In genomic region chr2:201127128-201127521, GRCh38 we compare ENCODE assay signal across 9 cellular contexts. TPM values are rescaled to one million over a fixed set of nuclear protein-coding genes. Genes with fewer than 3 reads are reported as not detected.
DNase-seq lines count a peak whose midpoint lies in the region; ATAC-seq and TF ChIP-seq lines count a peak whose summit lies in the region.
"Had no signal": no experiment of that assay in that cellular context is flagged by ENCODE, and none has a peak within 500 bp of the region (broad histone marks: within the 10 kb centered on the region; RNA-seq: fewer than 3 reads in every experiment).

No MANE protein-coding gene starts in this region.

- ATAC-seq in activated CD8-positive, alpha-beta T cell treated with anti-CD3 and anti-CD28 coated beads for 36 hours, result no peak
- ATAC-seq in GM19035 (IDR thresholded peaks at IDR 0.05; ENCODE audit: unreplicated experiment), result no peak

- H3K4me1 ChIP-seq in GM23248 (ENCODE audit: insufficient read depth) (peaks cover 98% of the 10 kb centered on the region), right atrium auricular region (peaks cover 4 to 100% of the 10 kb centered on the region in 2 donors), smooth muscle cell (ENCODE audit: low read depth) (peaks cover 24% of the 10 kb centered on the region)

- DNase-seq in GM23248, result no peak
- DNase-seq in activated CD8-positive, alpha-beta T cell treated with anti-CD3 and anti-CD28 coated beads for 36 hours, result no peak
- no peak for DNase-seq in right atrium auricular region (ENCODE audit: low spot score)
- no peak for DNase-seq in smooth muscle cell (lab: John Stamatoyannopoulos, UW; ENCODE audit: unreplicated experiment)
- DNase-seq in GM19240 (ENCODE audit: insufficient read length, low spot score), result no peak
- DNase-seq in UCSD-AML1 (lab: John Stamatoyannopoulos, UW; ENCODE audit: unreplicated experiment), result no peak
- no peak for DNase-seq in stimulated activated CD4-positive, alpha-beta T cell treated with anti-CD3 and anti-CD28 coated beads, Interleukin-4, amount 100 ng/mL, for 1 hour
- DNase-seq: T-helper 9 cell had no signal

- POLR2A ChIA-PET in activated CD8-positive, alpha-beta T cell treated with anti-CD3 and anti-CD28 coated beads for 36 hours (lab: Charles Lee), result interaction anchor here (0.7 to 2.6 kb wide), 11 partner anchors 16 to 263 kb away, joined by 3 to 14 read pairs (median 4); partner anchors contain the start of genes CASP10, CASP8 and CLK1

- H2AFZ ChIP-seq in GM23248 (no peak overlapping the region), smooth muscle cell (ENCODE audit: low read depth) (no peak overlapping the region)

- no peak for TF ChIP-seq CTCF in activated CD8-positive, alpha-beta T cell treated with anti-CD3 and anti-CD28 coated beads for 36 hours (IDR thresholded peaks at IDR 0.05)
- TF ChIP-seq CTCF in right atrium auricular region (IDR thresholded peaks at IDR 0.05) (no peak), smooth muscle cell (IDR thresholded peaks at IDR 0.05; ENCODE audit: borderline replicate concordance, insufficient read depth, poor library complexity, severe bottlenecking) (no peak)

- H3F3A ChIP-seq in GM23248 (ENCODE audit: insufficient read depth) (peaks cover 86% of the 10 kb centered on the region), smooth muscle cell (ENCODE audit: low read depth) (peaks cover 14% of the 10 kb centered on the region)

- H3K4me2 ChIP-seq in GM23248 (ENCODE audit: unreplicated experiment) (peak overlapping the region; percentile 78), smooth muscle cell (peak overlapping the region; percentile 69)

- CTCF ChIA-PET in activated CD8-positive, alpha-beta T cell treated with anti-CD3 and anti-CD28 coated beads for 36 hours (lab: Charles Lee), result interaction anchor here (0.9 to 1.3 kb wide), 2 partner anchors 21 to 59 kb away, joined by 3 read pairs; no protein-coding TSS in a partner anchor

- H3K9me3 Mint-ChIP-seq in activated CD8-positive, alpha-beta T cell treated with anti-CD3 and anti-CD28 coated beads for 36 hours, result no peaks in the 10 kb centered on the region

- H3K4me3 ChIP-seq in GM23248, result peak overlapping the region; percentile 58
- peak overlapping the region; percentile 22 to 39 for H3K4me3 ChIP-seq in right atrium auricular region
- H3K4me3 ChIP-seq in smooth muscle cell, result no peak overlapping the region

- H3K27me3 ChIP-seq in GM23248 (replicated peaks; ENCODE audit: insufficient read depth) (no peaks in the 10 kb centered on the region), right atrium auricular region (no peaks in the 10 kb centered on the region), smooth muscle cell (ENCODE audit: low read depth) (no peaks in the 10 kb centered on the region)

- H3K9me2 ChIP-seq in GM23248 (ENCODE audit: insufficient read depth), result no peaks in the 10 kb centered on the region

- no peaks in the 10 kb centered on the region for H3K36me3 ChIP-seq in GM23248 (ENCODE audit: low read depth)
- H3K36me3 ChIP-seq in right atrium auricular region, result peaks cover 18% of the 10 kb centered on the region
- H3K36me3 ChIP-seq in smooth muscle cell (ENCODE audit: low read depth), result no peaks in the 10 kb centered on the region

- in situ Hi-C loops in GM23248 (cut with MboI), result no loop called here

- intact Hi-C loops in activated CD8-positive, alpha-beta T cell treated with anti-CD3 and anti-CD28 coated beads for 36 hours (cut with micrococcal nuclease), result loop anchor here (2.0 kb wide), 1 partner anchor 238 kb away; the partner anchor contains the start of genes NIF3L1 and PPIL3

- H3K27ac ChIP-seq in GM23248 (peak overlapping the region; percentile 98), right atrium auricular region (peak overlapping the region; percentile 99 to 100), smooth muscle cell (ENCODE audit: low read depth) (peak overlapping the region; percentile 84)

- 29 to 37% methylated on average over 2 of the region's 2 CpGs for WGBS in GM23248 (ENCODE audit: low coverage in 1 of 2, low lambda C conversion rate in 2 of 2, missing lambda C conversion rate in 2 of 2), 2 experiments
- 100% methylated on average over 2 of the region's 2 CpGs for WGBS in smooth muscle cell (ENCODE audit: low lambda C conversion rate)

- H3K27ac Mint-ChIP-seq in activated CD8-positive, alpha-beta T cell treated with anti-CD3 and anti-CD28 coated beads for 36 hours, result peak overlapping the region; percentile 92

- no peaks in the 10 kb centered on the region for H3K27me3 Mint-ChIP-seq in activated CD8-positive, alpha-beta T cell treated with anti-CD3 and anti-CD28 coated beads for 36 hours

- H3K79me2 ChIP-seq in GM23248 (ENCODE audit: insufficient read depth), result peaks cover 84% of the 10 kb centered on the region
- H3K79me2 ChIP-seq in smooth muscle cell (ENCODE audit: low read depth), result peaks cover 29% of the 10 kb centered on the region

- H4K20me1 ChIP-seq in GM23248 (ENCODE audit: insufficient read depth) (no peaks in the 10 kb centered on the region), smooth muscle cell (ENCODE audit: low read depth) (no peaks in the 10 kb centered on the region)

- peak overlapping the region; percentile 95 for H3K4me3 Mint-ChIP-seq in activated CD8-positive, alpha-beta T cell treated with anti-CD3 and anti-CD28 coated beads for 36 hours

- H3K36me3 Mint-ChIP-seq in activated CD8-positive, alpha-beta T cell treated with anti-CD3 and anti-CD28 coated beads for 36 hours (ENCODE audit: low read depth), result peaks cover 72% of the 10 kb centered on the region

- peaks cover 66% of the 10 kb centered on the region for H3K4me1 Mint-ChIP-seq in activated CD8-positive, alpha-beta T cell treated with anti-CD3 and anti-CD28 coated beads for 36 hours (ENCODE audit: low read depth)

- H3K9me3 ChIP-seq in GM23248 (ENCODE audit: low read depth), result no peaks in the 10 kb centered on the region
- H3K9me3 ChIP-seq in right atrium auricular region, result no peaks in the 10 kb centered on the region
- H3K9me3 ChIP-seq in smooth muscle cell (replicated peaks; ENCODE audit: low read depth), result no peaks in the 10 kb centered on the region

- peak overlapping the region; percentile 80 for H3K9ac ChIP-seq in GM23248
- H3K9ac ChIP-seq in smooth muscle cell (ENCODE audit: low read depth), result no peak overlapping the region

RNA-seq across cellular contexts. Expression of gene CFLAR, which starts 11.2 kb away (rescaled TPM):
- total RNA-seq in GM23248 (2014; rRNA removed; shearing (Covaris generic)), result 47.2 and 64.7 TPM in 2 replicates
- polyA plus RNA-seq in GM23248 (2016; fragmentation: Nextera tagmentation; extraction: Ambion mirVana), result 43.6 and 46.1 TPM in 2 replicates
- 100 to 1,000 TPM; 222 to 229 TPM for total RNA-seq in activated CD8-positive, alpha-beta T cell treated with anti-CD3 and anti-CD28 coated beads for 36 hours
- 100 to 1,000 TPM; 154 to 179 TPM for total RNA-seq in right atrium auricular region
- 27.1 and 42.5 TPM in 2 replicates for total RNA-seq in smooth muscle cell
- 16.0 and 24.0 TPM in 2 replicates for polyA plus RNA-seq in smooth muscle cell

RNA-seq across cellular contexts. Expression of gene NDUFB3, which starts 55.3 kb away (rescaled TPM):
- 31.0 and 51.3 TPM in 2 replicates for total RNA-seq in GM23248 (2014; rRNA removed; shearing (Covaris generic))
- 253 and 262 TPM in 2 replicates for polyA plus RNA-seq in GM23248 (2016; fragmentation: Nextera tagmentation; extraction: Ambion mirVana)
- total RNA-seq in activated CD8-positive, alpha-beta T cell treated with anti-CD3 and anti-CD28 coated beads for 36 hours, result 100 to 1,000 TPM; 134 to 140 TPM
- 100 to 1,000 TPM; 152 to 238 TPM for total RNA-seq in right atrium auricular region
- 88.6 and 89.0 TPM in 2 replicates for total RNA-seq in smooth muscle cell
- 201 and 216 TPM in 2 replicates for polyA plus RNA-seq in smooth muscle cell

RNA-seq across cellular contexts. Expression of gene HYCC2, which starts 55.7 kb away (rescaled TPM):
- total RNA-seq in GM23248 (2014; rRNA removed; shearing (Covaris generic)), result 5.7 and 12.0 TPM in 2 replicates
- polyA plus RNA-seq in GM23248 (2016; fragmentation: Nextera tagmentation; extraction: Ambion mirVana) (6.5 and 7.0 TPM in 2 replicates), smooth muscle cell (3.6 and 6.3 TPM in 2 replicates)
- 10 to 100 TPM; 24.7 to 26.9 TPM for total RNA-seq in activated CD8-positive, alpha-beta T cell treated with anti-CD3 and anti-CD28 coated beads for 36 hours
- total RNA-seq in right atrium auricular region (1 to 10 TPM; 4.0 to 4.8 TPM), smooth muscle cell (15.1 and 17.9 TPM in 2 replicates)

RNA-seq across cellular contexts. Expression of gene CASP10, which starts 55.8 kb away (rescaled TPM):
- total RNA-seq in GM23248 (2014; rRNA removed; shearing (Covaris generic)), result 5.1 and 5.2 TPM in 2 replicates
- 2.8 and 2.9 TPM in 2 replicates for polyA plus RNA-seq in GM23248 (2016; fragmentation: Nextera tagmentation; extraction: Ambion mirVana)
- 10 to 100 TPM; 18.3 to 22.6 TPM for total RNA-seq in activated CD8-positive, alpha-beta T cell treated with anti-CD3 and anti-CD28 coated beads for 36 hours
- 1 to 10 TPM; 3.5 to 6.8 TPM for total RNA-seq in right atrium auricular region
- total RNA-seq in smooth muscle cell, result 0.36 and 0.90 TPM in 2 replicates
- 0.86 and 1.1 TPM in 2 replicates for polyA plus RNA-seq in smooth muscle cell
